ENCODE assay signal across 28 cellular contexts in the genomic region with DNA sequence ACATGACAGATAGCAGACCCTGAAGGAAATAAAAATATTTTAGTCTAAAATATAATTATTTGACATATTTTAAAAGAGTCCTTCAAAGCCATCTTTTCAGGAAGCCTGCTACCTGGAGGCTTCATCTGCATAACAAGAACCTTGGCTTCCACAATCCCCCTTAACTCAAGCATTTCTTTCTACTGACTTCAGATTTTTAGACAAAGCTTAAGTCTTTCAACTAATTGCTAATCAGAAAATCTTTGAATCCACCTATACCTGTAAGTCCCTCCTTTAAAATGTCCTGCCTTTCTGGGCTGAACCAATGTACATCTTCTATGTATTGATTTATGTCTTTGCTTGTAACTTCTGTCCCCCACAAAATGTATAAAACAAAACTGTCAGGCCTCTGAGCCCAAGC. TPM values are rescaled to one million over a fixed set of nuclear protein-coding genes. Genes with fewer than 3 reads are reported as not detected.
"Had no signal": no experiment of that assay in that cellular context is flagged by ENCODE, and none has a peak within 500 bp of the region (broad histone marks: within the 10 kb centered on the region; RNA-seq: fewer than 3 reads in every experiment).

No MANE protein-coding gene starts in this region.

- H2AFZ ChIP-seq: hepatocyte had no signal

- H3K4me1 Mint-ChIP-seq: naive B cell; stimulated activated naive B cell treated with anti-CD40 and anti-IgM and Interleukin-4, amounts not matched to agents 10 μg/mL and 1 μg/mL and 100 μg/mL, for 72 hours; stimulated activated naive CD8-positive, alpha-beta T cell treated with anti-CD3 and anti-CD28 coated beads, Interleukin-15, amount 100 ng/mL, for 72 hours had no signal

- H3K4me1 ChIP-seq: left ventricle myocardium inferior, lower lobe of right lung, psoas muscle, spleen, testis, tibial nerve had no signal

- H3K27ac ChIP-seq: coronary artery, hepatocyte, left ventricle myocardium inferior, lower lobe of right lung, neutrophil, psoas muscle, spleen, testis, tibial nerve had no signal

- H3K27me3 ChIP-seq: hepatocyte, neutrophil, spleen, testis, tibial nerve had no signal

- ATAC-seq: lower lobe of right lung; psoas muscle; sciatic nerve; stimulated activated naive B cell treated with anti-CD40 and anti-IgM and Interleukin-4, amounts not matched to agents 10 μg/mL and 1 μg/mL and 100 μg/mL, for 72 hours; stimulated activated naive CD8-positive, alpha-beta T cell treated with anti-CD3 and anti-CD28 coated beads, Interleukin-15, amount 100 ng/mL, for 72 hours had no signal

- H3K36me3 ChIP-seq: left ventricle myocardium inferior, lower lobe of right lung, neutrophil, spleen, tibial nerve had no signal

- H3K4me3 Mint-ChIP-seq: immature natural killer cell; nephron progenitor cell; stimulated activated naive B cell treated with anti-CD40 and anti-IgM and Interleukin-4, amounts not matched to agents 10 μg/mL and 1 μg/mL and 100 μg/mL, for 72 hours; stimulated activated naive CD8-positive, alpha-beta T cell treated with anti-CD3 and anti-CD28 coated beads, Interleukin-15, amount 100 ng/mL, for 72 hours had no signal

- H3K27me3 Mint-ChIP-seq: stimulated activated naive B cell treated with anti-CD40 and anti-IgM and Interleukin-4, amounts not matched to agents 10 μg/mL and 1 μg/mL and 100 μg/mL, for 72 hours; stimulated activated naive CD8-positive, alpha-beta T cell treated with anti-CD3 and anti-CD28 coated beads, Interleukin-15, amount 100 ng/mL, for 72 hours had no signal

- H3K4me2 ChIP-seq: hepatocyte had no signal

- H3K27ac Mint-ChIP-seq: naive B cell; nephron progenitor cell; stimulated activated naive B cell treated with anti-CD40 and anti-IgM and Interleukin-4, amounts not matched to agents 10 μg/mL and 1 μg/mL and 100 μg/mL, for 72 hours; stimulated activated naive CD8-positive, alpha-beta T cell treated with anti-CD3 and anti-CD28 coated beads, Interleukin-15, amount 100 ng/mL, for 72 hours had no signal

- H3K4me3 ChIP-seq: coronary artery, hepatocyte, left ventricle myocardium inferior, lower lobe of right lung, psoas muscle, spleen, testis, tibial nerve had no signal

- DNase-seq: effector CD4-positive, alpha-beta T cell; foreskin melanocyte; head of caudate nucleus; immature natural killer cell; left ventricle myocardium inferior; lower lobe of right lung; mesenchymal stem cell; naive B cell; nephron progenitor cell; psoas muscle; retina; spleen; stimulated activated CD4-positive, alpha-beta T cell treated with anti-CD3 and anti-CD28 coated beads, Interleukin-15, amount 100 ng/mL, for 24 hours; stimulated activated CD4-positive, alpha-beta T cell treated with anti-CD3 and anti-CD28 coated beads, Interleukin-1b, Interleukin-23, amount 100 ng/mL, for 48 hours; stimulated activated CD4-positive, alpha-beta T cell treated with anti-CD3 and anti-CD28 coated beads, Interleukin-4, amount 100 ng/mL, for 24 hours; stimulated activated naive B cell treated with anti-CD40 and anti-IgM and Interleukin-4, amounts not matched to agents 10 μg/mL and 1 μg/mL and 100 μg/mL, for 72 hours; stimulated activated naive CD8-positive, alpha-beta T cell treated with anti-CD3 and anti-CD28 coated beads, Interleukin-15, amount 100 ng/mL, for 72 hours; testis had no signal

- H3K9me3 ChIP-seq: neutrophil, testis had no signal

- H3K79me2 ChIP-seq: hepatocyte had no signal

RNA-seq across cellular contexts. Expression of gene PRF1, which starts 23.5 kb away (rescaled TPM):
- total RNA-seq: chondrocyte, dermis microvascular lymphatic vessel endothelial cell, hepatocyte, osteoblast had no signal
- polyA plus RNA-seq: hepatocyte, keratinocyte had no signal

RNA-seq across cellular contexts. Expression of gene ADAMTS14, which starts 46.2 kb away (rescaled TPM):
- total RNA-seq: dermis microvascular lymphatic vessel endothelial cell, subcutaneous adipose tissue had no signal
